Comparison of ENCODE assay signal across 8 cellular contexts in genomic region chr11:12110714-12111481, GRCh38. TPM values are rescaled to one million over a fixed set of nuclear protein-coding genes. Genes with fewer than 3 reads are reported as not detected.
DNase-seq lines count a peak whose midpoint lies in the region; ATAC-seq and TF ChIP-seq lines count a peak whose summit lies in the region.

No MANE protein-coding gene starts in this region.

- peak; percentile 27 for ATAC-seq in GM18868 (IDR thresholded peaks at IDR 0.05; ENCODE audit: unreplicated experiment)
- ATAC-seq in HG03064 (IDR thresholded peaks at IDR 0.05; ENCODE audit: low read depth, unreplicated experiment): peak; percentile 26
- peak; percentile 63 for ATAC-seq in left lobe of liver
- ATAC-seq in stimulated activated memory B cell treated with anti-CD40 and anti-IgM and Interleukin-4, amounts not matched to agents 10 μg/mL and 1 μg/mL and 100 μg/mL, for 72 hours: peak; percentile 5

- H4K20me1 ChIP-seq in BLaER1: no peaks in the 10 kb centered on the region

- no peaks in the 10 kb centered on the region for H3K36me3 ChIP-seq in BLaER1

- peak overlapping the region; percentile 58; the same call in 1 of the 2 replicates for H3K9ac ChIP-seq in BLaER1

- H3K4me1 ChIP-seq in BLaER1: peaks cover 31% of the 10 kb centered on the region

- no peaks in the 10 kb centered on the region for H3K9me3 ChIP-seq in BLaER1

- no peak overlapping the region for H3K27ac Mint-ChIP-seq in stimulated activated memory B cell treated with anti-CD40 and anti-IgM and Interleukin-4, amounts not matched to agents 10 μg/mL and 1 μg/mL and 100 μg/mL, for 72 hours

- no peak for TF ChIP-seq CTCF in cardiac fibroblast (IDR thresholded peaks at IDR 0.05; ENCODE audit: low read depth, low read length)

- no peaks in the 10 kb centered on the region for H3K9me3 Mint-ChIP-seq in stimulated activated memory B cell treated with anti-CD40 and anti-IgM and Interleukin-4, amounts not matched to agents 10 μg/mL and 1 μg/mL and 100 μg/mL, for 72 hours

- no peaks in the 10 kb centered on the region for H3K36me3 Mint-ChIP-seq in stimulated activated memory B cell treated with anti-CD40 and anti-IgM and Interleukin-4, amounts not matched to agents 10 μg/mL and 1 μg/mL and 100 μg/mL, for 72 hours

- DNase-seq in SK-N-DZ (ENCODE audit: low spot score): peak; percentile 18
- peak; percentile 36 to 44 for DNase-seq in cardiac fibroblast (ENCODE audit: low read depth in 2 of 2)
- DNase-seq in left lobe of liver (ENCODE audit: low spot score): peak; percentile 67
- DNase-seq in hippocampal formation (lab: John Stamatoyannopoulos, UW): no peak

- peak overlapping the region; percentile 93 for H3K4me2 ChIP-seq in BLaER1

- no peak overlapping the region for H3K27ac ChIP-seq in BLaER1

- H3K4me3 ChIP-seq in BLaER1 (peak overlapping the region; percentile 63), cardiac fibroblast (replicated peaks in 1 of 2; ENCODE audit: low read depth in 2 of 2, low read length in 2 of 2) (peak overlapping the region; percentile 94 to 95)

- peaks cover 7% of the 10 kb centered on the region for H3K4me1 Mint-ChIP-seq in stimulated activated memory B cell treated with anti-CD40 and anti-IgM and Interleukin-4, amounts not matched to agents 10 μg/mL and 1 μg/mL and 100 μg/mL, for 72 hours

- H3K4me3 Mint-ChIP-seq in stimulated activated memory B cell treated with anti-CD40 and anti-IgM and Interleukin-4, amounts not matched to agents 10 μg/mL and 1 μg/mL and 100 μg/mL, for 72 hours: peak overlapping the region; percentile 53

- peaks cover 55% of the 10 kb centered on the region for H3K27me3 Mint-ChIP-seq in stimulated activated memory B cell treated with anti-CD40 and anti-IgM and Interleukin-4, amounts not matched to agents 10 μg/mL and 1 μg/mL and 100 μg/mL, for 72 hours

- 0 out of 2 replicates have a peak, but pooled peaks cover 6% of the 10 kb centered on the region for H3K27me3 ChIP-seq in BLaER1

RNA-seq across cellular contexts. Expression of gene MICAL2, which starts 0.5 kb away (rescaled TPM):
- polyA plus RNA-seq in SK-N-DZ (2014; cell fraction: cytosol; rRNA removed): 1.8 and 2.1 TPM in 2 replicates
- polyA plus RNA-seq in SK-N-DZ (2014; cell fraction: nucleus; rRNA removed): 1.2 and 3.2 TPM in 2 replicates
- 47.8 TPM for total RNA-seq in left lobe of liver

Comparison
In these comparisons a context has a peak if more than half of its experiments do, and no peak if none do; other contexts are left out.
1. ATAC-seq: peak in every context shown above with its lines; median percentile 63 in left lobe of liver; 27 in GM18868; 26 in HG03064; 5 in stimulated activated memory B cell treated with anti-CD40 and anti-IgM and Interleukin-4, amounts not matched to agents 10 μg/mL and 1 μg/mL and 100 μg/mL, for 72 hours.
2. DNase-seq: peak in SK-N-DZ (single experiment), cardiac fibroblast (2 of 2) and left lobe of liver (single experiment); none in hippocampal formation (0 of 2).